In the genomic region with DNA sequence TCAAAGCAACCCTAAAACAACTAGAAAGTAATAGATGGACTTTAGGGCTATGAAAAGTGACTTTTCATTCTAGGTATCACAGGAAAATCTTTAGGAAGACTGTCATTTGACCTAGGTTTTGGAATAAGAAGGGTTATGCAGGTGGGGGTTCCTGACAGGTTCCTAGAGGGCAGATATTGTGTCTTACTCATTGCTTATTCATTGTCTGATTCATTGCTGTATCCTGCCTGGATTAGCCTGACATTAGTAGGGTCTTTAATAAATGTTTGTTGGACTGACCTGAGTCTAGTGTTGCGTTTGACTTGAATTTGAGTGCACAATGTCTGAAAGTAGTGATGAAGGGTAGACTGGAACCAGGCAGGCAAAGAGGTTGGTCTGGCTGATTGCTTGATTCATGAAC, we compare ENCODE assay signal across 35 cellular contexts. TPM values are rescaled to one million over a fixed set of nuclear protein-coding genes. Genes with fewer than 3 reads are reported as not detected.
DNase-seq lines count a peak whose midpoint lies in the region; ATAC-seq, FAIRE-seq and TF ChIP-seq lines count a peak whose summit lies in the region.
"Had no signal": no experiment of that assay in that cellular context is flagged by ENCODE, and none has a peak within 500 bp of the region (broad histone marks: within the 10 kb centered on the region; RNA-seq: fewer than 3 reads in every experiment).

No MANE protein-coding gene starts in this region.

- POLR2A ChIA-PET in activated CD8-positive, alpha-beta T cell treated with anti-CD3 and anti-CD28 coated beads, Interleukin-2, amount 10 ng/mL, durations not matched to agents 7 days and 5 days (lab: Charles Lee), result no interaction called here

- peaks cover 6% of the 10 kb centered on the region for H3K4me1 Mint-ChIP-seq in activated CD8-positive, alpha-beta T cell treated with anti-CD3 and anti-CD28 coated beads, Interleukin-2, amount 10 ng/mL, durations not matched to agents 7 days and 5 days (ENCODE audit: low read depth)

- H3K18ac ChIP-seq in trophoblast cell (ENCODE audit: low read length), result no peak overlapping the region

- H3K4ac ChIP-seq in trophoblast cell (ENCODE audit: low read depth, low read length), result peak overlapping the region; percentile 48

- no CpG with 5 or more reads among the region's 1 CpG for WGBS in trophoblast cell (ENCODE audit: extremely low coverage, insufficient coverage, insufficient read length)

- no peak for TF ChIP-seq POLR2A in H54 (IDR thresholded peaks at IDR 0.05; ENCODE audit: low read depth, low read length)

- FAIRE-seq in H54 (lab: Jason Lieb, UNC), result peak; percentile 95
- peak; percentile 73 for FAIRE-seq in RCC 7860 (lab: Jason Lieb, UNC)
- FAIRE-seq: GM18507, kidney had no signal

- no peaks in the 10 kb centered on the region for H3K9me3 ChIP-seq in trophoblast cell (ENCODE audit: insufficient read depth, low read depth, low read length)
- H3K9me3 ChIP-seq: Caco-2, colonic mucosa, SJSA1, suprapubic skin had no signal

- H4K8ac ChIP-seq in trophoblast cell (ENCODE audit: low read depth, low read length), result no peak overlapping the region

- no peak overlapping the region for H2BK120ac ChIP-seq in trophoblast cell (ENCODE audit: insufficient read depth, low read length, poor library complexity)

- H3K27me3 ChIP-seq in trophoblast cell (ENCODE audit: insufficient read depth, low read length), result no peaks in the 10 kb centered on the region
- H3K27me3 ChIP-seq: colonic mucosa, suprapubic skin had no signal

- CTCF ChIA-PET in activated CD8-positive, alpha-beta T cell treated with anti-CD3 and anti-CD28 coated beads, Interleukin-2, amount 10 ng/mL, durations not matched to agents 7 days and 5 days (lab: Charles Lee), result interaction anchor here (1.3 kb wide), 1 partner anchor 17 kb away, joined by 4 read pairs; no protein-coding TSS in a partner anchor

- H3K36me3 Mint-ChIP-seq in activated CD8-positive, alpha-beta T cell treated with anti-CD3 and anti-CD28 coated beads, Interleukin-2, amount 10 ng/mL, durations not matched to agents 7 days and 5 days (ENCODE audit: low read depth), result no peaks in the 10 kb centered on the region
- H3K36me3 Mint-ChIP-seq: activated CD4-positive, alpha-beta memory T cell treated with anti-CD3 and anti-CD28 coated beads for 36 hours; activated naive CD4-positive, alpha-beta T cell treated with anti-CD3 and anti-CD28 coated beads, Interleukin-2, amount 10 ng/mL, durations not matched to agents 7 days and 5 days had no signal

- no peak overlapping the region for H3K27ac Mint-ChIP-seq in activated CD8-positive, alpha-beta T cell treated with anti-CD3 and anti-CD28 coated beads, Interleukin-2, amount 10 ng/mL, durations not matched to agents 7 days and 5 days
- H3K27ac Mint-ChIP-seq: activated CD4-positive, alpha-beta memory T cell treated with anti-CD3 and anti-CD28 coated beads for 36 hours; activated naive CD4-positive, alpha-beta T cell treated with anti-CD3 and anti-CD28 coated beads, Interleukin-2, amount 10 ng/mL, durations not matched to agents 7 days and 5 days; HFFc6; progenitor cell of endocrine pancreas; stimulated activated naive B cell treated with anti-CD40 and anti-IgM and Interleukin-4, amounts not matched to agents 10 μg/mL and 1 μg/mL and 100 μg/mL, for 72 hours had no signal

- H3K4me3 ChIP-seq in epithelial cell of esophagus (ENCODE audit: low read length) (no peak overlapping the region), trophoblast cell (ENCODE audit: low read depth, low read length) (no peak overlapping the region)
- H3K4me3 ChIP-seq: cardiac muscle cell, colonic mucosa, lung, SJSA1, suprapubic skin had no signal

- DNase-seq in H54 (ENCODE audit: insufficient read length, low spot score), result no peak
- peak; percentile 51 for DNase-seq in RCC 7860 (ENCODE audit: low spot score)
- peak; percentile 73 for DNase-seq in epithelial cell of esophagus (ENCODE audit: low read depth)
- no peak for DNase-seq in trophoblast cell
- no peak for DNase-seq in NCI-H524 treated with DMSO at 0.1 percent for 48 hours (lab: John Stamatoyannopoulos, UW)
- DNase-seq in activated CD8-positive, alpha-beta T cell treated with anti-CD3 and anti-CD28 coated beads, Interleukin-2, amount 10 ng/mL, durations not matched to agents 7 days and 5 days, result no peak
- no peak for DNase-seq in posterior cingulate gyrus
- no peak for DNase-seq in GM19238 (ENCODE audit: insufficient read length, low spot score)
- DNase-seq: activated CD4-positive, alpha-beta memory T cell treated with anti-CD3 and anti-CD28 coated beads for 36 hours; activated CD4-positive, CD25-positive, alpha-beta regulatory T cell; activated CD8-positive, alpha-beta memory T cell treated with anti-CD3 and anti-CD28 coated beads, Interleukin-2, amount 50 U/mL, for 48 hours; activated naive CD4-positive, alpha-beta T cell treated with anti-CD3 and anti-CD28 coated beads, Interleukin-2, amount 10 ng/mL, durations not matched to agents 7 days and 5 days; amygdala; C1 segment of cervical spinal cord; Caco-2; colonic mucosa; DMS79 treated with DMSO at 0.1 percent for 48 hours; HFFc6; Karpas-422; kidney; NCI-H1048; NCI-H187; NCI-H2171; NCI-H524; NK-92 treated with Interleukin-12 subunit alpha and Interleukin-12 subunit beta, amount 100 ng/mL, for 24 hours; stimulated activated naive B cell treated with anti-CD40 and anti-IgM and Interleukin-4, amounts not matched to agents 10 μg/mL and 1 μg/mL and 100 μg/mL, for 72 hours; T-helper 1 cell had no signal

- ATAC-seq in activated CD8-positive, alpha-beta T cell treated with anti-CD3 and anti-CD28 coated beads, Interleukin-2, amount 10 ng/mL, durations not matched to agents 7 days and 5 days, result no peak
- ATAC-seq: Panc1; sciatic nerve; stimulated activated naive B cell treated with anti-CD40 and anti-IgM and Interleukin-4, amounts not matched to agents 10 μg/mL and 1 μg/mL and 100 μg/mL, for 72 hours had no signal

- H2BK12ac ChIP-seq in trophoblast cell (ENCODE audit: low read length), result no peak overlapping the region

- no peak overlapping the region for H2AFZ ChIP-seq in trophoblast cell (ENCODE audit: insufficient read depth, low read length, poor library complexity)

- H3K4me1 ChIP-seq in trophoblast cell (ENCODE audit: control insufficient read depth in 1 of 2, insufficient read depth in 2 of 2, low read length in 2 of 2), result no peaks in the 10 kb centered on the region
- H3K4me1 ChIP-seq: colonic mucosa had no signal

- no peak overlapping the region for H3K23ac ChIP-seq in trophoblast cell (ENCODE audit: low read length)

- no peaks in the 10 kb centered on the region for H3K9me3 Mint-ChIP-seq in activated CD8-positive, alpha-beta T cell treated with anti-CD3 and anti-CD28 coated beads, Interleukin-2, amount 10 ng/mL, durations not matched to agents 7 days and 5 days (ENCODE audit: insufficient read depth)
- H3K9me3 Mint-ChIP-seq: activated CD4-positive, alpha-beta memory T cell treated with anti-CD3 and anti-CD28 coated beads for 36 hours; activated naive CD4-positive, alpha-beta T cell treated with anti-CD3 and anti-CD28 coated beads, Interleukin-2, amount 10 ng/mL, durations not matched to agents 7 days and 5 days; HFFc6; stimulated activated naive B cell treated with anti-CD40 and anti-IgM and Interleukin-4, amounts not matched to agents 10 μg/mL and 1 μg/mL and 100 μg/mL, for 72 hours had no signal

- intact Hi-C loops in posterior cingulate gyrus (cut with DNase I), result no loop called here

- H3K4me2 ChIP-seq in trophoblast cell (ENCODE audit: low read length), result no peak overlapping the region

- H3K27ac ChIP-seq in trophoblast cell (ENCODE audit: low read depth, low read length), result no peak overlapping the region
- H3K27ac ChIP-seq: cardiac muscle cell, colonic mucosa, SJSA1, suprapubic skin had no signal

- no peak overlapping the region for H3K9ac ChIP-seq in trophoblast cell (ENCODE audit: low read length)

- peaks cover 2 to 9% of the 10 kb centered on the region in 2 experiments for H3K36me3 ChIP-seq in trophoblast cell (ENCODE audit: control insufficient read depth in 1 of 2, insufficient read depth in 2 of 2, low read length in 2 of 2)
- H3K36me3 ChIP-seq: cardiac muscle cell, colonic mucosa, SJSA1, suprapubic skin had no signal

- H4K12ac ChIP-seq in trophoblast cell (ENCODE audit: low read depth, low read length), result no peak overlapping the region

- H3K14ac ChIP-seq in trophoblast cell (ENCODE audit: low read length), result no peak overlapping the region

- no peak overlapping the region for H3K4me3 Mint-ChIP-seq in activated CD8-positive, alpha-beta T cell treated with anti-CD3 and anti-CD28 coated beads, Interleukin-2, amount 10 ng/mL, durations not matched to agents 7 days and 5 days
- H3K4me3 Mint-ChIP-seq: activated CD4-positive, alpha-beta memory T cell treated with anti-CD3 and anti-CD28 coated beads for 36 hours; activated naive CD4-positive, alpha-beta T cell treated with anti-CD3 and anti-CD28 coated beads, Interleukin-2, amount 10 ng/mL, durations not matched to agents 7 days and 5 days; HFFc6; stimulated activated naive B cell treated with anti-CD40 and anti-IgM and Interleukin-4, amounts not matched to agents 10 μg/mL and 1 μg/mL and 100 μg/mL, for 72 hours had no signal

- no peak overlapping the region for H2AK5ac ChIP-seq in trophoblast cell (ENCODE audit: low read length)

- peaks cover 27% of the 10 kb centered on the region for H3K27me3 Mint-ChIP-seq in activated CD8-positive, alpha-beta T cell treated with anti-CD3 and anti-CD28 coated beads, Interleukin-2, amount 10 ng/mL, durations not matched to agents 7 days and 5 days (ENCODE audit: low read depth)
- H3K27me3 Mint-ChIP-seq: progenitor cell of endocrine pancreas had no signal

- TF ChIP-seq CTCF in epithelial cell of esophagus (IDR thresholded peaks at IDR 0.05; ENCODE audit: insufficient read depth, low read depth, low read length, missing control alignments), result no peak

- no peak overlapping the region for H2BK5ac ChIP-seq in trophoblast cell (ENCODE audit: low read depth, low read length, poor library complexity)

- no peak overlapping the region for H4K91ac ChIP-seq in trophoblast cell (ENCODE audit: low read depth, low read length)

- H3K79me1 ChIP-seq in trophoblast cell (ENCODE audit: low read length), result peaks cover 4% of the 10 kb centered on the region

- H3K79me2 ChIP-seq in trophoblast cell (ENCODE audit: control insufficient read depth, insufficient read depth, low read length, poor library complexity), result peaks cover 25% of the 10 kb centered on the region

RNA-seq across cellular contexts. Expression of a gene that starts 6.0 kb away (rescaled TPM):
- polyA plus RNA-seq in trophoblast cell (2013), result 82.4 and 84.4 TPM in 2 replicates
- total RNA-seq in activated CD8-positive, alpha-beta T cell treated with anti-CD3 and anti-CD28 coated beads, Interleukin-2, amount 10 ng/mL, durations not matched to agents 7 days and 5 days, result under 1 TPM in 1 of 2 experiments, not detected in 1; 0.10 TPM

Comparison
In these comparisons a context has a peak if more than half of its experiments do, and no peak if none do; other contexts are left out.
1. DNase-seq: peak in RCC 7860 (single experiment) and epithelial cell of esophagus (single experiment); none in H54 (single experiment), trophoblast cell (0 of 2), NCI-H524 treated with DMSO at 0.1 percent for 48 hours (single experiment), activated CD8-positive, alpha-beta T cell treated with anti-CD3 and anti-CD28 coated beads, Interleukin-2, amount 10 ng/mL, durations not matched to agents 7 days and 5 days (single experiment), posterior cingulate gyrus (0 of 10) and GM19238 (single experiment).